In the genomic region with DNA sequence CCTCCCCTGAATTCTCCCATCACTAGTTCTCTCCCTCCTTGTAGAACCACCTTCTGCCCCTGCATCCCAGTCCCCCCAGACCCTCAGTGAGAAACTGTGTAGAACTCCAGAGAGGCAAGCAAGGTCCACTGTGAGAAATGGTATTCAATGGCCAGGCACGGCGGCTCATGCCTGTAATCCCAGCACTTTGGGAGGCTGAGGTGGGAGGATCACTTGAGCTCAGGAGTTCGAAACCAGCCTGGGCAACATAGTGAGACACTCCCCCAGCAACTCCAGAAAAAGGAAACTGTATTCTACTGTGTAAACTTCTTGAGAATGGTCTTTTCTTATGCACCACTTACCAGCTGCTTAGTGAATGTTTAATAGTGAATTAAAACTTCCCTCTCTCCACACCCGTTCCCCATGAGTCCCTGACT, we compare ENCODE assay signal across 9 cellular contexts. TPM values are rescaled to one million over a fixed set of nuclear protein-coding genes. Genes with fewer than 3 reads are reported as not detected.
DNase-seq lines count a peak whose midpoint lies in the region; ATAC-seq, FAIRE-seq and TF ChIP-seq lines count a peak whose summit lies in the region.
"Had no signal": no experiment of that assay in that cellular context is flagged by ENCODE, and none has a peak within 500 bp of the region (broad histone marks: within the 10 kb centered on the region; RNA-seq: fewer than 3 reads in every experiment).

No MANE protein-coding gene starts in this region.

- peak; percentile 14 for ATAC-seq in GM18907 (IDR thresholded peaks at IDR 0.05; ENCODE audit: unreplicated experiment)
- ATAC-seq in GM21723 (IDR thresholded peaks at IDR 0.05; ENCODE audit: unreplicated experiment), result peak; percentile 11
- peak; percentile 16 for ATAC-seq in HG03460 (IDR thresholded peaks at IDR 0.05; ENCODE audit: unreplicated experiment)
- peak; percentile 9 to 11 for ATAC-seq in lower lobe of right lung
- ATAC-seq in GM18858 (IDR thresholded peaks at IDR 0.05; ENCODE audit: unreplicated experiment), result no peak

- no peak for DNase-seq in lower lobe of right lung
- no peak for DNase-seq in SKM-1 treated with dmso at 0.1 percent for 144 hours (lab: John Stamatoyannopoulos, UW; ENCODE audit: unreplicated experiment)
- DNase-seq in H54 (ENCODE audit: insufficient read length, low spot score), result no peak
- DNase-seq: kidney glomerular epithelial cell, NCI-H187 had no signal

- no peaks in the 10 kb centered on the region for H3K36me3 ChIP-seq in lower lobe of right lung

- no peak for FAIRE-seq in H54 (lab: Jason Lieb, UNC)

- peaks cover 21% of the 10 kb centered on the region for H3K4me1 ChIP-seq in lower lobe of right lung

- peak overlapping the region; percentile 69 for H3K27ac ChIP-seq in lower lobe of right lung

- peak overlapping the region; percentile 27 for H3K4me3 ChIP-seq in lower lobe of right lung

- H3K27me3 ChIP-seq in lower lobe of right lung (ENCODE audit: low read depth), result no peaks in the 10 kb centered on the region

- peaks cover 8% of the 10 kb centered on the region for H3K9me3 ChIP-seq in lower lobe of right lung

- no peak for TF ChIP-seq CTCF in lower lobe of right lung (IDR thresholded peaks at IDR 0.05)

- intact Hi-C loops in lower lobe of right lung (cut with DNase I), result no loop called here

- TF ChIP-seq POLR2A in H54 (IDR thresholded peaks at IDR 0.05; ENCODE audit: low read depth, low read length), result no peak

RNA-seq across cellular contexts. Expression of a gene that starts 8.2 kb away (rescaled TPM):
- total RNA-seq in lower lobe of right lung, result 25.0 TPM
